In genomic region chr6:84575264-84575663, GRCh38 we compare ENCODE assay signal across 10 cellular contexts.
DNase-seq lines count a peak whose midpoint lies in the region; ATAC-seq and TF ChIP-seq lines count a peak whose summit lies in the region.
"Had no signal": no experiment of that assay in that cellular context is flagged by ENCODE, and none has a peak within 500 bp of the region (broad histone marks: within the 10 kb centered on the region; RNA-seq: fewer than 3 reads in every experiment).

No MANE protein-coding gene starts in this region.

- H3K27me3 Mint-ChIP-seq in T-helper 2 cell treated with Interferon-gamma antibody and Interleukin-4, amounts not matched to agents 5 μg/mL and 100 μg/mL, for 36 hours (ENCODE audit: low read depth) = no peaks in the 10 kb centered on the region
- H3K27me3 Mint-ChIP-seq in endothelial cell (ENCODE audit: unreplicated experiment) = no peaks in the 10 kb centered on the region
- H3K27me3 Mint-ChIP-seq: central memory CD8-positive, alpha-beta T cell had no signal

- H3K4me3 ChIP-seq in BLaER1 = no peak overlapping the region

- ATAC-seq in GM19463 (IDR thresholded peaks at IDR 0.05; ENCODE audit: unreplicated experiment) (peak; percentile 98), HG03139 (IDR thresholded peaks at IDR 0.05; ENCODE audit: unreplicated experiment) (peak; percentile 97), SK-N-SH treated with all-trans-retinoic acid at 6 μM for 48 hours (peak; percentile 92)
- ATAC-seq: Panc1 had no signal

- peaks cover 6% of the 10 kb centered on the region; the same call in 1 of the 2 replicates for H3K9me3 ChIP-seq in BLaER1

- H3K27me3 ChIP-seq in BLaER1 = no peaks in the 10 kb centered on the region

- no peak overlapping the region for H3K9ac ChIP-seq in BLaER1

- peak overlapping the region; percentile 40; the same call in 1 of the 2 replicates for H3K4me2 ChIP-seq in BLaER1

- H3K9me3 Mint-ChIP-seq in T-helper 2 cell treated with Interferon-gamma antibody and Interleukin-4, amounts not matched to agents 5 μg/mL and 100 μg/mL, for 36 hours = peaks cover 7% of the 10 kb centered on the region
- no peaks in the 10 kb centered on the region for H3K9me3 Mint-ChIP-seq in endothelial cell (ENCODE audit: unreplicated experiment)

- H3K4me1 ChIP-seq in BLaER1 = peaks cover 16% of the 10 kb centered on the region

- H3K4me1 Mint-ChIP-seq in T-helper 2 cell treated with Interferon-gamma antibody and Interleukin-4, amounts not matched to agents 5 μg/mL and 100 μg/mL, for 36 hours (ENCODE audit: low read depth) = peaks cover 4% of the 10 kb centered on the region
- no peaks in the 10 kb centered on the region for H3K4me1 Mint-ChIP-seq in endothelial cell (ENCODE audit: unreplicated experiment)
- H3K4me1 Mint-ChIP-seq: central memory CD8-positive, alpha-beta T cell had no signal

- no peak overlapping the region for H3K27ac ChIP-seq in BLaER1

- no peaks in the 10 kb centered on the region for H3K36me3 Mint-ChIP-seq in T-helper 2 cell treated with Interferon-gamma antibody and Interleukin-4, amounts not matched to agents 5 μg/mL and 100 μg/mL, for 36 hours (ENCODE audit: low read depth)
- no peaks in the 10 kb centered on the region for H3K36me3 Mint-ChIP-seq in endothelial cell (ENCODE audit: low read depth, unreplicated experiment)

- no peaks in the 10 kb centered on the region for H4K20me1 ChIP-seq in BLaER1

- no peak for DNase-seq in AG08396 (ENCODE audit: low spot score)
- DNase-seq in T-helper 2 cell treated with Interferon-gamma antibody and Interleukin-4, amounts not matched to agents 5 μg/mL and 100 μg/mL, for 36 hours (ENCODE audit: low spot score) = no peak
- no peak for DNase-seq in endothelial cell (ENCODE audit: low spot score)
- DNase-seq in SKM-1 (lab: John Stamatoyannopoulos, UW; ENCODE audit: unreplicated experiment) = no peak

- no peak overlapping the region for H3K4me3 Mint-ChIP-seq in T-helper 2 cell treated with Interferon-gamma antibody and Interleukin-4, amounts not matched to agents 5 μg/mL and 100 μg/mL, for 36 hours
- H3K4me3 Mint-ChIP-seq in endothelial cell (ENCODE audit: unreplicated experiment) = no peak overlapping the region
- H3K4me3 Mint-ChIP-seq: central memory CD8-positive, alpha-beta T cell had no signal

- H3K27ac Mint-ChIP-seq in T-helper 2 cell treated with Interferon-gamma antibody and Interleukin-4, amounts not matched to agents 5 μg/mL and 100 μg/mL, for 36 hours = no peak overlapping the region
- no peak overlapping the region for H3K27ac Mint-ChIP-seq in endothelial cell (ENCODE audit: unreplicated experiment)

- TF ChIP-seq CTCF in endothelial cell (IDR thresholded peaks at IDR 0.05; ENCODE audit: unreplicated experiment) = no peak

- no peaks in the 10 kb centered on the region for H3K36me3 ChIP-seq in BLaER1

TF ChIP-seq in SK-N-SH treated with all-trans-retinoic acid at 6 μM for 48 hours, 23 proteins besides CTCF, POLR2A, EP300 and RAD21:
- TF ChIP-seq GLIS3 (CRISPR knock-in tag; IDR thresholded peaks at IDR 0.05) = no peak
- TF ChIP-seq ZC3H10 (CRISPR knock-in tag; IDR thresholded peaks at IDR 0.05) = peak; percentile 89
- TF ChIP-seq ARNTL (CRISPR knock-in tag; IDR thresholded peaks at IDR 0.05; ENCODE audit: borderline replicate concordance, low read depth) = no peak
- TF ChIP-seq TOX (CRISPR knock-in tag; IDR thresholded peaks at IDR 0.05; ENCODE audit: borderline replicate concordance) = peak; percentile 86; the same call in 1 of the 2 replicates
